In genomic region chr17:39845052-39845976, GRCh38 we compare ENCODE assay signal across 18 cellular contexts. TPM values are rescaled to one million over a fixed set of nuclear protein-coding genes. Genes with fewer than 3 reads are reported as not detected.
DNase-seq lines count a peak whose midpoint lies in the region; ATAC-seq and FAIRE-seq lines count a peak whose summit lies in the region.
"Had no signal": no experiment of that assay in that cellular context is flagged by ENCODE, and none has a peak within 500 bp of the region (broad histone marks: within the 10 kb centered on the region; RNA-seq: fewer than 3 reads in every experiment).

No MANE protein-coding gene starts in this region.

- H3K27ac ChIP-seq in CD8-positive, alpha-beta memory T cell (ENCODE audit: low read depth, low read length) = no peak overlapping the region
- H3K27ac ChIP-seq: BLaER1 treated with 17β-estradiol and CSF1 and Interleukin-3, amounts not matched to agents 10 nM and 100 nM; skin epidermis had no signal

- FAIRE-seq in GM19239 (lab: Jason Lieb, UNC) = peak; percentile 52
- FAIRE-seq: RCC 7860 had no signal

- CTCF ChIA-PET in CD8-positive, alpha-beta memory T cell (lab: Charles Lee) = interaction anchor here (1.2 kb wide), 1 partner anchor 65 kb away, joined by 3 read pairs; no protein-coding TSS in a partner anchor

- H3K27ac Mint-ChIP-seq in CD8-positive, alpha-beta memory T cell = peak overlapping the region in 7 of 8 donors; percentile 15 to 85 (median 71)
- H3K27ac Mint-ChIP-seq in effector memory CD8-positive, alpha-beta T cell = peak overlapping the region; percentile 10 to 64

- H3K4me1 ChIP-seq in CD8-positive, alpha-beta memory T cell (ENCODE audit: insufficient read depth, low read length) = peaks cover 55% of the 10 kb centered on the region

- H3K4me3 Mint-ChIP-seq in CD8-positive, alpha-beta memory T cell = peak overlapping the region in 2 of 7 donors; percentile 28 to 58
- no peak overlapping the region for H3K4me3 Mint-ChIP-seq in effector memory CD8-positive, alpha-beta T cell

- in situ Hi-C loops in G401 (cut with HindIII; ENCODE audit: low sequenced_read_pairs) = no loop called here

- DNase-seq in CD8-positive, alpha-beta memory T cell = no peak
- DNase-seq in GM19239 (ENCODE audit: insufficient read length, low spot score) (no peak), NCI-H2171 treated with DMSO at 0.1 percent for 48 hours (lab: John Stamatoyannopoulos, UW) (peak; percentile 41), NCI-H1048 (lab: John Stamatoyannopoulos, UW) (no peak), G401 (ENCODE audit: low spot score) (no peak), inferior parietal cortex (ENCODE audit: extremely low spot score) (no peak)
- no peak for DNase-seq in effector memory CD8-positive, alpha-beta T cell
- no peak for DNase-seq in stimulated activated CD4-positive, alpha-beta T cell treated with anti-CD3 and anti-CD28 coated beads, Interleukin-2, amount 100 ng/mL, for 24 hours
- DNase-seq: activated CD4-positive, alpha-beta T cell treated with anti-CD3 and anti-CD28 coated beads for 1 hour; activated T-cell treated with anti-CD3 and anti-CD28 coated beads, Interleukin-2, amount 50 U/mL, for 4 hours; mesenchymal stem cell; nucleus accumbens had no signal

- peaks cover under 1 to 47% (median 12%) of the 10 kb centered on the region in 3 donors for H3K36me3 Mint-ChIP-seq in CD8-positive, alpha-beta memory T cell
- H3K36me3 Mint-ChIP-seq in effector memory CD8-positive, alpha-beta T cell (ENCODE audit: insufficient read depth) = peaks cover 25% of the 10 kb centered on the region

- no peaks in the 10 kb centered on the region for H3K9me3 ChIP-seq in CD8-positive, alpha-beta memory T cell (ENCODE audit: low read length)
- H3K9me3 ChIP-seq: BLaER1 treated with 17β-estradiol and CSF1 and Interleukin-3, amounts not matched to agents 10 nM and 100 nM had no signal

- H3K27me3 ChIP-seq in CD8-positive, alpha-beta memory T cell (ENCODE audit: insufficient read depth, low read length, poor library complexity, severe bottlenecking) = no peaks in the 10 kb centered on the region
- H3K27me3 ChIP-seq: BLaER1 treated with 17β-estradiol and CSF1 and Interleukin-3, amounts not matched to agents 10 nM and 100 nM had no signal

- peak; percentile 35 for ATAC-seq in effector memory CD8-positive, alpha-beta T cell (replicated peaks)
- ATAC-seq: activated T-cell treated with anti-CD3 and anti-CD28 coated beads, Interleukin-2, amount 50 U/mL, for 4 hours had no signal

- no peak overlapping the region for H3K4me3 ChIP-seq in CD8-positive, alpha-beta memory T cell (ENCODE audit: low read length)
- H3K4me3 ChIP-seq: BLaER1 treated with 17β-estradiol and CSF1 and Interleukin-3, amounts not matched to agents 10 nM and 100 nM; skin epidermis had no signal

- H3K4me1 Mint-ChIP-seq in CD8-positive, alpha-beta memory T cell = peaks cover 71 to 91% (median 86%) of the 10 kb centered on the region in 3 donors
- peaks cover 50 to 74% of the 10 kb centered on the region in 2 donors for H3K4me1 Mint-ChIP-seq in effector memory CD8-positive, alpha-beta T cell (ENCODE audit: low read depth in 2 of 2)

- H3K9me3 Mint-ChIP-seq in CD8-positive, alpha-beta memory T cell = peaks cover 0 to 1% (median 0%) of the 10 kb centered on the region in 5 donors
- no peaks in the 10 kb centered on the region for H3K9me3 Mint-ChIP-seq in effector memory CD8-positive, alpha-beta T cell
- H3K9me3 Mint-ChIP-seq: activated T-cell treated with anti-CD3 and anti-CD28 coated beads, Interleukin-2, amount 50 U/mL, for 4 hours had no signal

- no peaks in the 10 kb centered on the region for H3K27me3 Mint-ChIP-seq in CD8-positive, alpha-beta memory T cell
- H3K27me3 Mint-ChIP-seq in effector memory CD8-positive, alpha-beta T cell = no peaks in the 10 kb centered on the region

- H3K36me3 ChIP-seq in CD8-positive, alpha-beta memory T cell (ENCODE audit: insufficient read depth, low read length) = no peaks in the 10 kb centered on the region
- H3K36me3 ChIP-seq: BLaER1 treated with 17β-estradiol and CSF1 and Interleukin-3, amounts not matched to agents 10 nM and 100 nM had no signal

- POLR2A ChIA-PET in CD8-positive, alpha-beta memory T cell (lab: Charles Lee) = interaction anchor here (0.7 kb wide), 1 partner anchor 115 kb away, joined by 15 read pairs; no protein-coding TSS in a partner anchor

RNA-seq across cellular contexts. Expression of gene IKZF3, which starts 18.8 kb away (rescaled TPM):
- total RNA-seq in CD8-positive, alpha-beta memory T cell = 100 to 1,000 TPM; 119 to 126 TPM
- 138 TPM for polyA plus RNA-seq in CD8-positive, alpha-beta memory T cell
- not detected in 2 replicates for total RNA-seq in G401 (2014; rRNA removed; shearing (Covaris generic))
- total RNA-seq: LHCN-M2, NCI-H460 had no signal

RNA-seq across cellular contexts. Expression of gene ZPBP2, which starts 22.7 kb away (rescaled TPM):
- total RNA-seq in CD8-positive, alpha-beta memory T cell = under 1 TPM; 0.58 to 0.74 TPM
- 0.09 TPM for polyA plus RNA-seq in CD8-positive, alpha-beta memory T cell
- not detected in 2 replicates for total RNA-seq in G401 (2014; rRNA removed; shearing (Covaris generic))
- total RNA-seq: LHCN-M2; NCI-H460; T-helper 1 cell treated with Interleukin-12 subunit alpha and Interleukin-12 subunit beta and Interleukin-4 antibody, amounts not matched to agents 30 ng/mL and 1 ng/mL, for 36 hours had no signal

Comparison
In these comparisons a context has a peak if more than half of its experiments do, and no peak if none do; other contexts are left out.
1. RNA of gene IKZF3, which starts 18.8 kb away (total RNA-seq): 119 to 126 TPM in CD8-positive, alpha-beta memory T cell; not detected in G401; every median in the first group is over 100 times any median in the second.